ENCODE assay signal across 22 cellular contexts in genomic region chr16:12379318-12379717, GRCh38.
DNase-seq lines count a peak whose midpoint lies in the region; ATAC-seq, FAIRE-seq and TF ChIP-seq lines count a peak whose summit lies in the region.
"Had no signal": no experiment of that assay in that cellular context is flagged by ENCODE, and none has a peak within 500 bp of the region (broad histone marks: within the 10 kb centered on the region; RNA-seq: fewer than 3 reads in every experiment).

No MANE protein-coding gene starts in this region.

- POLR2A ChIA-PET in CD4-positive, alpha-beta T cell (lab: Charles Lee), result no interaction called here
- POLR2A ChIA-PET in activated CD4-positive, alpha-beta memory T cell treated with anti-CD3 and anti-CD28 coated beads for 36 hours (lab: Charles Lee), result interaction anchor here (0.6 kb wide), 1 partner anchor 241 kb away, joined by 3 read pairs; no protein-coding TSS in a partner anchor

- H3K27ac ChIP-seq in CD4-positive, alpha-beta T cell (ENCODE audit: low read depth, low read length), result no peak overlapping the region
- H3K27ac ChIP-seq in astrocyte (ENCODE audit: low read depth, low read length) (no peak overlapping the region), right lobe of liver (no peak overlapping the region)
- H3K27ac ChIP-seq: BLaER1, C4-2B, GM23248 had no signal

- ATAC-seq in CD4-positive, alpha-beta T cell (ENCODE audit: poor library complexity), result no peak
- peak; percentile 58 to 77 (median 67) for ATAC-seq in right lobe of liver
- ATAC-seq in GM18909 (IDR thresholded peaks at IDR 0.05; ENCODE audit: poor library complexity, unreplicated experiment), result no peak
- no peak for ATAC-seq in HG03108 (IDR thresholded peaks at IDR 0.05; ENCODE audit: unreplicated experiment)
- ATAC-seq in GM18873 (IDR thresholded peaks at IDR 0.05; ENCODE audit: low FRiP score, unreplicated experiment), result no peak

- TF ChIP-seq CTCF in CD4-positive, alpha-beta T cell (IDR thresholded peaks at IDR 0.05), result no peak
- TF ChIP-seq CTCF in astrocyte (IDR thresholded peaks at IDR 0.05; ENCODE audit: insufficient read depth, low read depth, low read length) (no peak), right lobe of liver (IDR thresholded peaks at IDR 0.05) (no peak)

- H3K27me3 ChIP-seq in CD4-positive, alpha-beta T cell (ENCODE audit: control insufficient read depth, insufficient read depth, low read length), result no peaks in the 10 kb centered on the region
- H3K27me3 ChIP-seq in astrocyte (ENCODE audit: insufficient read depth, low read length), result no peaks in the 10 kb centered on the region
- no peaks in the 10 kb centered on the region for H3K27me3 ChIP-seq in right lobe of liver
- H3K27me3 ChIP-seq: BLaER1 had no signal

- no peaks in the 10 kb centered on the region for H3K36me3 ChIP-seq in astrocyte (ENCODE audit: insufficient read depth, low read length)
- no peaks in the 10 kb centered on the region for H3K36me3 ChIP-seq in right lobe of liver

- peak overlapping the region; percentile 3 for H3K27ac Mint-ChIP-seq in CD4-positive, alpha-beta T cell
- peak overlapping the region; percentile 13 for H3K27ac Mint-ChIP-seq in astrocyte (ENCODE audit: unreplicated experiment)
- no peak overlapping the region for H3K27ac Mint-ChIP-seq in activated CD4-positive, alpha-beta memory T cell treated with anti-CD3 and anti-CD28 coated beads for 36 hours

- H3K4me2 ChIP-seq in astrocyte (ENCODE audit: low read length), result no peak overlapping the region
- H3K4me2 ChIP-seq: BLaER1 had no signal

- H3K4me3 ChIP-seq in astrocyte (ENCODE audit: insufficient read depth, low read depth, low read length), result no peak overlapping the region
- no peak overlapping the region for H3K4me3 ChIP-seq in right lobe of liver
- H3K4me3 ChIP-seq: BLaER1, GM23248 had no signal

- no peak overlapping the region for H2AFZ ChIP-seq in astrocyte (ENCODE audit: low read depth, low read length)
- H2AFZ ChIP-seq: GM23248 had no signal

- no peaks in the 10 kb centered on the region for H3K9me3 ChIP-seq in CD4-positive, alpha-beta T cell (ENCODE audit: control insufficient read depth, low read length)
- H3K9me3 ChIP-seq in astrocyte (ENCODE audit: insufficient read depth, low read depth, low read length) (no peaks in the 10 kb centered on the region), right lobe of liver (no peaks in the 10 kb centered on the region)
- H3K9me3 ChIP-seq: BLaER1 had no signal

- H3K4me1 Mint-ChIP-seq in CD4-positive, alpha-beta T cell (ENCODE audit: low read depth), result peaks cover 29% of the 10 kb centered on the region
- peaks cover 6% of the 10 kb centered on the region for H3K4me1 Mint-ChIP-seq in astrocyte (ENCODE audit: low read depth, unreplicated experiment)
- peaks cover 14% of the 10 kb centered on the region for H3K4me1 Mint-ChIP-seq in activated CD4-positive, alpha-beta memory T cell treated with anti-CD3 and anti-CD28 coated beads for 36 hours (ENCODE audit: low read depth)

- no peaks in the 10 kb centered on the region for H3K79me2 ChIP-seq in astrocyte (ENCODE audit: insufficient read depth, low read length)

- H3K9ac ChIP-seq in astrocyte (ENCODE audit: low read length), result no peak overlapping the region
- H3K9ac ChIP-seq: BLaER1, GM23248 had no signal

- peaks cover 30% of the 10 kb centered on the region for H3K36me3 Mint-ChIP-seq in CD4-positive, alpha-beta T cell (ENCODE audit: low read depth)
- H3K36me3 Mint-ChIP-seq in astrocyte (ENCODE audit: low read depth, unreplicated experiment), result no peaks in the 10 kb centered on the region
- peaks cover 3% of the 10 kb centered on the region for H3K36me3 Mint-ChIP-seq in activated CD4-positive, alpha-beta memory T cell treated with anti-CD3 and anti-CD28 coated beads for 36 hours

- H3K4me1 ChIP-seq in astrocyte (ENCODE audit: insufficient read depth, low read length) (no peaks in the 10 kb centered on the region), right lobe of liver (no peaks in the 10 kb centered on the region)
- H3K4me1 ChIP-seq: BLaER1 had no signal

- no peak overlapping the region for H3K4me3 Mint-ChIP-seq in CD4-positive, alpha-beta T cell
- no peak overlapping the region for H3K4me3 Mint-ChIP-seq in astrocyte (ENCODE audit: unreplicated experiment)
- no peak overlapping the region for H3K4me3 Mint-ChIP-seq in activated CD4-positive, alpha-beta memory T cell treated with anti-CD3 and anti-CD28 coated beads for 36 hours
- H3K4me3 Mint-ChIP-seq: CD4-positive, CD25-positive, alpha-beta regulatory T cell had no signal

- peaks cover 2% of the 10 kb centered on the region for H3K9me3 Mint-ChIP-seq in CD4-positive, alpha-beta T cell
- peaks cover 7% of the 10 kb centered on the region for H3K9me3 Mint-ChIP-seq in astrocyte (ENCODE audit: unreplicated experiment)
- H3K9me3 Mint-ChIP-seq in activated CD4-positive, alpha-beta memory T cell treated with anti-CD3 and anti-CD28 coated beads for 36 hours, result no peaks in the 10 kb centered on the region

- no peak for DNase-seq in CD4-positive, alpha-beta T cell
- DNase-seq in GM12891 (ENCODE audit: insufficient read length, low spot score) (no peak), astrocyte (ENCODE audit: low read depth) (no peak), right lobe of liver (no peak)
- DNase-seq in activated CD4-positive, alpha-beta memory T cell treated with anti-CD3 and anti-CD28 coated beads for 36 hours, result no peak
- DNase-seq: Calu3; CD4-positive, CD25-positive, alpha-beta regulatory T cell; COR-L47; DMS53; DMS79 treated with DMSO at 0.1 percent for 48 hours; GF-D8; GM23248; H7; HCEC 1CT had no signal

- peak; percentile 28 for FAIRE-seq in GM12891 (lab: Jason Lieb, UNC)
- FAIRE-seq in astrocyte (lab: Jason Lieb, UNC), result no peak
- FAIRE-seq: GM12892, GM19239, H1 had no signal

- no peak for TF ChIP-seq POLR2A in GM12891 (IDR thresholded peaks at IDR 0.05; ENCODE audit: low read depth, low read length)
- no peak for TF ChIP-seq POLR2A in right lobe of liver (IDR thresholded peaks at IDR 0.05)

- CTCF ChIA-PET in CD4-positive, alpha-beta T cell (lab: Charles Lee), result no interaction called here
- CTCF ChIA-PET in activated CD4-positive, alpha-beta memory T cell treated with anti-CD3 and anti-CD28 coated beads for 36 hours (lab: Charles Lee), result no interaction called here

- peaks cover 5% of the 10 kb centered on the region for H4K20me1 ChIP-seq in astrocyte (ENCODE audit: insufficient read depth, low read length)

- intact Hi-C loops in CD4-positive, alpha-beta T cell (cut with DNase I, micrococcal nuclease), result no loop called here
- intact Hi-C loops in right lobe of liver (cut with DNase I), result no loop called here
- intact Hi-C loops in activated CD4-positive, alpha-beta memory T cell treated with anti-CD3 and anti-CD28 coated beads for 36 hours (cut with micrococcal nuclease), result no loop called here

- no peaks in the 10 kb centered on the region for H3K27me3 Mint-ChIP-seq in CD4-positive, alpha-beta T cell
- no peaks in the 10 kb centered on the region for H3K27me3 Mint-ChIP-seq in astrocyte (ENCODE audit: low read depth, unreplicated experiment)
- no peaks in the 10 kb centered on the region for H3K27me3 Mint-ChIP-seq in activated CD4-positive, alpha-beta memory T cell treated with anti-CD3 and anti-CD28 coated beads for 36 hours
- H3K27me3 Mint-ChIP-seq: CD4-positive, CD25-positive, alpha-beta regulatory T cell had no signal

- WGBS in right lobe of liver (ENCODE audit: insufficient coverage, low coverage, low lambda C conversion rate, missing lambda C conversion rate), result 100% methylated on average over 1 of the region's 3 CpGs

TF ChIP-seq in GM12891, 5 proteins besides CTCF, POLR2A, EP300 and RAD21:
- no peak for TF ChIP-seq SPI1 (IDR thresholded peaks at IDR 0.05; ENCODE audit: low read depth, low read length)
- TF ChIP-seq TAF1 (IDR thresholded peaks at IDR 0.05; ENCODE audit: low read depth, low read length), result no peak
- TF ChIP-seq POU2F2 (IDR thresholded peaks at IDR 0.05; ENCODE audit: low read depth, low read length), result no peak
- TF ChIP-seq POLR2AphosphoS5 (IDR thresholded peaks at IDR 0.05; ENCODE audit: low read depth, low read length), result no peak

Comparison
In these comparisons a context has a peak if more than half of its experiments do, and no peak if none do; other contexts are left out.
1. ATAC-seq: peak in right lobe of liver (4 of 4); none in CD4-positive, alpha-beta T cell (single experiment), GM18909 (single experiment), HG03108 (single experiment) and GM18873 (single experiment).